Comparison of ENCODE assay signal across 15 cellular contexts in the genomic region with DNA sequence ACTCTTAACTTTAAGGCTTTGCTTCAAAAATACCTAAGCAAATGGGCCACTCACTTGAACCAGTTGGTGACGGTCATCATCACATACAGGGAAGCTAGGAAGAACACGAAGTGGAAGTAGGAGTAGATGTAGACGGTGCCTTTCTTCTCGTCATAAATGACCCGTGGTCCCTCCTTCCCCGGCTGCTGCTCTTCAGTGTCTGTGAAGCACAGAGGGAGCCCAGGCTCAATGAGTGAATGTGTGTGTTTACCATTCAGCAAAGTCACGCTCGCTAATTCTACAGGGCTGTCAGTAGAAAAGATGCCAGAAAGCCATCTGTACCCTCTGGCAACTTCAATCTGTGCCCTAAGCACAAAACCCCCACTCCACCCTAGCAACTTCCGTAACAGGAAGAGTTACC.
A peak's percentile ranks its signal among the peaks of the same experiment; 100 is the strongest.
DNase-seq lines count a peak whose midpoint lies in the region; ATAC-seq and TF ChIP-seq lines count a peak whose summit lies in the region.
"Had no signal": no experiment of that assay in that cellular context is flagged by ENCODE, and none has a peak within 500 bp of the region (broad histone marks: within the 10 kb centered on the region; RNA-seq: fewer than 3 reads in every experiment).

No MANE protein-coding gene starts in this region.

- no peaks in the 10 kb centered on the region for H3K79me2 ChIP-seq in OCI-LY1 (ENCODE audit: insufficient read depth, low read length)

- H3K36me3 ChIP-seq in BLaER1 treated with 17β-estradiol and CSF1 and Interleukin-3, amounts not matched to agents 10 nM and 100 nM: peaks cover 32 to 84% (median 65%) of the 10 kb centered on the region in 11 experiments
- peaks cover 62% of the 10 kb centered on the region for H3K36me3 ChIP-seq in CD4-positive, alpha-beta memory T cell (ENCODE audit: insufficient read depth, low read length)
- peaks cover 33% of the 10 kb centered on the region; the same call in 1 of the 2 replicates for H3K36me3 ChIP-seq in OCI-LY1 (ENCODE audit: insufficient read depth, low read length)

- no peaks in the 10 kb centered on the region for H3K27me3 ChIP-seq in BLaER1 treated with 17β-estradiol and CSF1 and Interleukin-3, amounts not matched to agents 10 nM and 100 nM
- no peaks in the 10 kb centered on the region for H3K27me3 ChIP-seq in CD4-positive, alpha-beta memory T cell (ENCODE audit: insufficient read depth, low read length)
- H3K27me3 ChIP-seq in OCI-LY1 (ENCODE audit: insufficient read depth, low read length) (no peaks in the 10 kb centered on the region), mononuclear cell (ENCODE audit: insufficient read depth, low read length) (no peaks in the 10 kb centered on the region)
- H3K27me3 ChIP-seq: esophagus squamous epithelium had no signal

- H3K4me1 Mint-ChIP-seq in CD4-positive, alpha-beta memory T cell: peaks cover 55 to 82% (median 69%) of the 10 kb centered on the region in 4 donors

- no peaks in the 10 kb centered on the region for H3K9me2 ChIP-seq in OCI-LY1 (ENCODE audit: low read depth, low read length)

- H3K27me3 Mint-ChIP-seq in CD4-positive, alpha-beta memory T cell: no peaks in the 10 kb centered on the region

- intact Hi-C loops in CD4-positive, alpha-beta memory T cell (cut with micrococcal nuclease): no loop called here

- H3K4me3 ChIP-seq in BLaER1 treated with 17β-estradiol and CSF1 and Interleukin-3, amounts not matched to agents 10 nM and 100 nM: peak overlapping the region in 8 of 10 experiments; percentile 36 to 66 (median 56); a peak in 15 of 20 replicates
- H3K4me3 ChIP-seq in CD4-positive, alpha-beta memory T cell (ENCODE audit: low read length in 2 of 2): no peak overlapping the region
- H3K4me3 ChIP-seq in OCI-LY1 (ENCODE audit: low read depth, low read length, poor library complexity, severe bottlenecking) (peak overlapping the region; percentile 59), mononuclear cell (ENCODE audit: low read length) (peak overlapping the region; percentile 25)
- H3K4me3 ChIP-seq: esophagus squamous epithelium had no signal

- H4K20me1 ChIP-seq in BLaER1 treated with 17β-estradiol and CSF1 and Interleukin-3, amounts not matched to agents 10 nM and 100 nM: no peaks in the 10 kb centered on the region
- no peaks in the 10 kb centered on the region for H4K20me1 ChIP-seq in OCI-LY1 (ENCODE audit: insufficient read depth, low read length)

- in situ Hi-C loops in GM13976 (cut with MboI; ENCODE audit: low sequenced_read_pairs, unreplicated experiment): no loop called here

- no peak for TF ChIP-seq CTCF in OCI-LY1 (IDR thresholded peaks at IDR 0.05; ENCODE audit: low read length)
- no peak for TF ChIP-seq CTCF in GM13976 (IDR thresholded peaks at IDR 0.05; ENCODE audit: borderline replicate concordance, control extremely low read depth, extremely low read depth, insufficient read depth, missing control alignments)

- DNase-seq in CD4-positive, alpha-beta memory T cell: no peak
- no peak for DNase-seq in GM13976 (ENCODE audit: low spot score)
- DNase-seq in activated CD4-positive, alpha-beta T cell treated with anti-CD3 and anti-CD28 coated beads, Interleukin-2, amount 50 U/mL, for 4 hours: no peak
- no peak for DNase-seq in COR-L47 (lab: John Stamatoyannopoulos, UW)
- DNase-seq: activated CD4-positive, alpha-beta T cell treated with anti-CD3 and anti-CD28 coated beads for 48 hours; activated T-cell treated with anti-CD3 and anti-CD28 coated beads, Interleukin-2, amount 50 U/mL, for 72 hours; esophagus squamous epithelium; KBM-7; NCI-H1048; NCI-H2107 had no signal

- H3K27ac Mint-ChIP-seq in CD4-positive, alpha-beta memory T cell: peak overlapping the region; percentile 47 to 84 (median 66)

- no peak for ATAC-seq in GM21717 (IDR thresholded peaks at IDR 0.05; ENCODE audit: unreplicated experiment)
- ATAC-seq: activated T-cell treated with anti-CD3 and anti-CD28 coated beads, Interleukin-2, amount 50 U/mL, for 72 hours; left lobe of liver had no signal

- CTCF ChIA-PET in CD4-positive, alpha-beta memory T cell (lab: Charles Lee; ENCODE audit: partially characterized antibody): interaction anchor here (1.0 to 1.8 kb wide), 6 partner anchors 20 to 44 kb away, joined by 3 to 4 read pairs (median 3); no protein-coding TSS in a partner anchor

- peaks cover 74 to 88% of the 10 kb centered on the region in 2 donors for H3K36me3 Mint-ChIP-seq in CD4-positive, alpha-beta memory T cell

- peak overlapping the region; percentile 79 to 95 (median 90) for H3K4me2 ChIP-seq in BLaER1 treated with 17β-estradiol and CSF1 and Interleukin-3, amounts not matched to agents 10 nM and 100 nM
- H3K4me2 ChIP-seq in OCI-LY1 (ENCODE audit: low read length): peak overlapping the region; percentile 63

- H3K9me3 ChIP-seq in BLaER1 treated with 17β-estradiol and CSF1 and Interleukin-3, amounts not matched to agents 10 nM and 100 nM (replicated peaks in 1 of 11): no peaks in the 10 kb centered on the region
- H3K9me3 ChIP-seq in CD4-positive, alpha-beta memory T cell (ENCODE audit: control insufficient read depth in 1 of 2, low read length in 2 of 2): no peaks in the 10 kb centered on the region
- H3K9me3 ChIP-seq in OCI-LY1 (ENCODE audit: low read length) (no peaks in the 10 kb centered on the region), mononuclear cell (ENCODE audit: low read depth, low read length) (no peaks in the 10 kb centered on the region)
- H3K9me3 ChIP-seq: esophagus squamous epithelium had no signal

- H3F3A ChIP-seq in OCI-LY1 (ENCODE audit: insufficient read depth, low read length): peaks cover 3% of the 10 kb centered on the region

- peak overlapping the region in 9 of 11 experiments; percentile 77 to 86 (median 83); a peak in 18 of 22 replicates for H3K9ac ChIP-seq in BLaER1 treated with 17β-estradiol and CSF1 and Interleukin-3, amounts not matched to agents 10 nM and 100 nM
- H3K9ac ChIP-seq in OCI-LY1 (ENCODE audit: low read length): peak overlapping the region; percentile 62

- H3K27ac ChIP-seq in BLaER1 treated with 17β-estradiol and CSF1 and Interleukin-3, amounts not matched to agents 10 nM and 100 nM: peak overlapping the region in 10 of 11 experiments; percentile 90 to 99 (median 96); a peak in 20 of 22 replicates
- H3K27ac ChIP-seq in CD4-positive, alpha-beta memory T cell (ENCODE audit: low read depth, low read length): no peak overlapping the region
- H3K27ac ChIP-seq in OCI-LY1 (ENCODE audit: low read depth, low read length, poor library complexity, severe bottlenecking): peak overlapping the region; percentile 98

- peaks cover 76 to 100% (median 98%) of the 10 kb centered on the region in 10 experiments for H3K4me1 ChIP-seq in BLaER1 treated with 17β-estradiol and CSF1 and Interleukin-3, amounts not matched to agents 10 nM and 100 nM
- peaks cover 72% of the 10 kb centered on the region for H3K4me1 ChIP-seq in CD4-positive, alpha-beta memory T cell (ENCODE audit: insufficient read depth, low read length)
- H3K4me1 ChIP-seq in OCI-LY1 (ENCODE audit: insufficient read depth, low read length, severe bottlenecking): peaks cover 100% of the 10 kb centered on the region
- H3K4me1 ChIP-seq in mononuclear cell (ENCODE audit: insufficient read depth, low read length): peaks cover 79% of the 10 kb centered on the region

- H3K4me3 Mint-ChIP-seq in CD4-positive, alpha-beta memory T cell: peak overlapping the region in 5 of 8 donors; percentile 31 to 62 (median 43)
- H3K4me3 Mint-ChIP-seq: activated T-cell treated with anti-CD3 and anti-CD28 coated beads, Interleukin-2, amount 50 U/mL, for 72 hours had no signal

- no peak overlapping the region for H2AFZ ChIP-seq in OCI-LY1 (ENCODE audit: low read length)

- peaks cover 0 to 5% (median 0%) of the 10 kb centered on the region in 8 donors for H3K9me3 Mint-ChIP-seq in CD4-positive, alpha-beta memory T cell
- H3K9me3 Mint-ChIP-seq: activated T-cell treated with anti-CD3 and anti-CD28 coated beads, Interleukin-2, amount 50 U/mL, for 72 hours had no signal

- POLR2A ChIA-PET in CD4-positive, alpha-beta memory T cell (lab: Charles Lee; ENCODE audit: partially characterized antibody): interaction anchor here (2.9 kb wide), 1 partner anchor 10 kb away, joined by 21 read pairs; no protein-coding TSS in a partner anchor

Comparison
In these comparisons a context has a peak if more than half of its experiments do, and no peak if none do; other contexts are left out.
1. H3K4me3 ChIP-seq: peak in BLaER1 treated with 17β-estradiol and CSF1 and Interleukin-3, amounts not matched to agents 10 nM and 100 nM (8 of 10), OCI-LY1 (single experiment) and mononuclear cell (single experiment); none in CD4-positive, alpha-beta memory T cell (0 of 2).